25 cellular contexts compared by ENCODE assay signal in genomic region chr3:169340055-169340454, GRCh38.
"Had no signal": no experiment of that assay in that cellular context is flagged by ENCODE, and none has a peak within 500 bp of the region (broad histone marks: within the 10 kb centered on the region; RNA-seq: fewer than 3 reads in every experiment).

No MANE protein-coding gene starts in this region.

- H3K27ac Mint-ChIP-seq: effector memory CD8-positive, alpha-beta T cell; endodermal cell had no signal

- H3K9me3 Mint-ChIP-seq: endodermal cell had no signal

- H3K27ac ChIP-seq: coronary artery, epithelial cell of prostate, esophagus squamous epithelium, gastrocnemius medialis, heart right ventricle, left lung, lower lobe of right lung had no signal

- FAIRE-seq: colon, endometrium, islet of Langerhans, keratinocyte had no signal

- H3K4me3 ChIP-seq: coronary artery, esophagus squamous epithelium, gastrocnemius medialis, heart right ventricle, left lung, lower lobe of right lung had no signal

- H3K4me3 Mint-ChIP-seq: effector memory CD8-positive, alpha-beta T cell; endodermal cell had no signal

- H3K27me3 Mint-ChIP-seq: effector memory CD8-positive, alpha-beta T cell had no signal

- H3K36me3 ChIP-seq: esophagus squamous epithelium, gastrocnemius medialis, heart right ventricle, left lung, lower lobe of right lung had no signal

- DNase-seq: effector CD8-positive, alpha-beta T cell; effector memory CD8-positive, alpha-beta T cell; endodermal cell; erythroblast; esophagus squamous epithelium; foreskin fibroblast; foreskin melanocyte; gastrocnemius medialis; glutamatergic neuron; head of caudate nucleus; heart right ventricle; hippocampal formation; left cardiac atrium; left lung; left ventricle myocardium superior; lower lobe of right lung; mesenchymal stem cell; midbrain had no signal

- H3K9me3 ChIP-seq: esophagus squamous epithelium, gastrocnemius medialis, heart right ventricle, left lung, lower lobe of right lung had no signal

- H3K27me3 ChIP-seq: esophagus squamous epithelium, gastrocnemius medialis, heart right ventricle, left lung had no signal

- ATAC-seq: effector memory CD8-positive, alpha-beta T cell; esophagus mucosa; gastrocnemius medialis; heart right ventricle; left cardiac atrium; left lung; left ventricle myocardium superior; lower lobe of right lung had no signal

- H3K4me1 ChIP-seq: gastrocnemius medialis had no signal
